ENCODE assay signal across 1 cellular context in genomic region chr11:94788396-94788795, GRCh38.
TF ChIP-seq lines count a peak whose summit lies in the region.

No MANE protein-coding gene starts in this region.

TF ChIP-seq in WTC11, 78 proteins besides CTCF, POLR2A, EP300 and RAD21 (continued from another document):
- TF ChIP-seq, protein P1, sequence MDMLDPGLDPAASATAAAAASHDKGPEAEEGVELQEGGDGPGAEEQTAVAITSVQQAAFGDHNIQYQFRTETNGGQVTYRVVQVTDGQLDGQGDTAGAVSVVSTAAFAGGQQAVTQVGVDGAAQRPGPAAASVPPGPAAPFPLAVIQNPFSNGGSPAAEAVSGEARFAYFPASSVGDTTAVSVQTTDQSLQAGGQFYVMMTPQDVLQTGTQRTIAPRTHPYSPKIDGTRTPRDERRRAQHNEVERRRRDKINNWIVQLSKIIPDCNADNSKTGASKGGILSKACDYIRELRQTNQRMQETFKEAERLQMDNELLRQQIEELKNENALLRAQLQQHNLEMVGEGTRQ (CRISPR knock-in tag; IDR thresholded peaks at IDR 0.05), result no peak
- TF ChIP-seq OVOL2 (CRISPR knock-in tag; IDR thresholded peaks at IDR 0.05; ENCODE audit: borderline replicate concordance) (no peak), ZNF671 (CRISPR knock-in tag; IDR thresholded peaks at IDR 0.05) (no peak), SP1 (CRISPR knock-in tag; conservative IDR thresholded peaks at IDR 0.05) (no peak), JAZF1 (CRISPR knock-in tag; IDR thresholded peaks at IDR 0.05) (no peak), NFYB (CRISPR knock-in tag; conservative IDR thresholded peaks at IDR 0.05; ENCODE audit: low read depth) (no peak), ZNF263 (CRISPR knock-in tag; IDR thresholded peaks at IDR 0.05; ENCODE audit: low read depth) (no peak), GTF2I (CRISPR knock-in tag; conservative IDR thresholded peaks at IDR 0.05) (no peak), MYBL2 (CRISPR knock-in tag; IDR thresholded peaks at IDR 0.05) (no peak), ZNF317 (CRISPR knock-in tag; IDR thresholded peaks at IDR 0.05; ENCODE audit: borderline replicate concordance, low read depth) (no peak), SMAD3 (CRISPR knock-in tag; IDR thresholded peaks at IDR 0.05; ENCODE audit: borderline replicate concordance) (no peak), ZNF138 (CRISPR knock-in tag; conservative IDR thresholded peaks at IDR 0.05) (no peak), GRHL2 (CRISPR knock-in tag; IDR thresholded peaks at IDR 0.05; ENCODE audit: insufficient replicate concordance, severe bottlenecking) (no peak), ZNF396 (CRISPR knock-in tag; IDR thresholded peaks at IDR 0.05; ENCODE audit: borderline replicate concordance) (no peak), RORB (CRISPR knock-in tag; IDR thresholded peaks at IDR 0.05) (no peak), EMX1 (CRISPR knock-in tag; IDR thresholded peaks at IDR 0.05) (no peak)
- TF ChIP-seq, protein P2, sequence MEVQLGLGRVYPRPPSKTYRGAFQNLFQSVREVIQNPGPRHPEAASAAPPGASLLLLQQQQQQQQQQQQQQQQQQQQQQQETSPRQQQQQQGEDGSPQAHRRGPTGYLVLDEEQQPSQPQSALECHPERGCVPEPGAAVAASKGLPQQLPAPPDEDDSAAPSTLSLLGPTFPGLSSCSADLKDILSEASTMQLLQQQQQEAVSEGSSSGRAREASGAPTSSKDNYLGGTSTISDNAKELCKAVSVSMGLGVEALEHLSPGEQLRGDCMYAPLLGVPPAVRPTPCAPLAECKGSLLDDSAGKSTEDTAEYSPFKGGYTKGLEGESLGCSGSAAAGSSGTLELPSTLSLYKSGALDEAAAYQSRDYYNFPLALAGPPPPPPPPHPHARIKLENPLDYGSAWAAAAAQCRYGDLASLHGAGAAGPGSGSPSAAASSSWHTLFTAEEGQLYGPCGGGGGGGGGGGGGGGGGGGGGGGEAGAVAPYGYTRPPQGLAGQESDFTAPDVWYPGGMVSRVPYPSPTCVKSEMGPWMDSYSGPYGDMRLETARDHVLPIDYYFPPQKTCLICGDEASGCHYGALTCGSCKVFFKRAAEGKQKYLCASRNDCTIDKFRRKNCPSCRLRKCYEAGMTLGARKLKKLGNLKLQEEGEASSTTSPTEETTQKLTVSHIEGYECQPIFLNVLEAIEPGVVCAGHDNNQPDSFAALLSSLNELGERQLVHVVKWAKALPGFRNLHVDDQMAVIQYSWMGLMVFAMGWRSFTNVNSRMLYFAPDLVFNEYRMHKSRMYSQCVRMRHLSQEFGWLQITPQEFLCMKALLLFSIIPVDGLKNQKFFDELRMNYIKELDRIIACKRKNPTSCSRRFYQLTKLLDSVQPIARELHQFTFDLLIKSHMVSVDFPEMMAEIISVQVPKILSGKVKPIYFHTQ (CRISPR knock-in tag; IDR thresholded peaks at IDR 0.05), result no peak
